8 cellular contexts compared by ENCODE assay signal in genomic region chr19:45440259-45440638, GRCh38. TPM values are rescaled to one million over a fixed set of nuclear protein-coding genes. Genes with fewer than 3 reads are reported as not detected.
DNase-seq lines count a peak whose midpoint lies in the region; ATAC-seq and TF ChIP-seq lines count a peak whose summit lies in the region.

No MANE protein-coding gene starts in this region.

- H3K4me1 ChIP-seq in A673 (ENCODE audit: insufficient read depth, low read length, poor library complexity, severe bottlenecking): peaks cover 18% of the 10 kb centered on the region
- peaks cover 19% of the 10 kb centered on the region for H3K4me1 ChIP-seq in muscle layer of colon (ENCODE audit: insufficient read depth, low read length)

- H3K9me3 Mint-ChIP-seq in IgD-negative memory B cell: no peaks in the 10 kb centered on the region

- no peaks in the 10 kb centered on the region for H3K27me3 ChIP-seq in A673 (replicated peaks; ENCODE audit: insufficient read depth, low read depth, low read length, poor library complexity)
- no peaks in the 10 kb centered on the region for H3K27me3 ChIP-seq in muscle layer of colon (ENCODE audit: control insufficient read depth in 1 of 2, insufficient read depth in 2 of 2, low read length in 2 of 2)

- peak overlapping the region; percentile 93 for H3K27ac ChIP-seq in A673 (ENCODE audit: low read depth, low read length, poor library complexity, severe bottlenecking)
- peak overlapping the region; percentile 73 for H3K27ac ChIP-seq in muscle layer of colon (ENCODE audit: low read depth, low read length)

- DNase-seq in A673 (ENCODE audit: low spot score) (no peak), choroid plexus epithelial cell (ENCODE audit: low read depth) (no peak), iPS-NIHi11 (ENCODE audit: low spot score) (no peak)
- no peak for DNase-seq in central memory CD4-positive, alpha-beta T cell

- peak overlapping the region; percentile 70 to 89 (median 80) for H3K4me3 Mint-ChIP-seq in IgD-negative memory B cell

- peaks cover 19 to 27% (median 23%) of the 10 kb centered on the region in 3 donors for H3K4me1 Mint-ChIP-seq in IgD-negative memory B cell

- no peaks in the 10 kb centered on the region for H3K36me3 ChIP-seq in A673 (ENCODE audit: insufficient read depth, low read length, poor library complexity, severe bottlenecking)
- H3K36me3 ChIP-seq in muscle layer of colon (ENCODE audit: insufficient read depth, low read length): no peaks in the 10 kb centered on the region

- peak overlapping the region; percentile 82 for H3K4me3 ChIP-seq in A673 (ENCODE audit: low read depth, low read length, poor library complexity, severe bottlenecking)
- peak overlapping the region; percentile 62 for H3K4me3 ChIP-seq in choroid plexus epithelial cell (ENCODE audit: low read depth, low read length)
- H3K4me3 ChIP-seq in muscle layer of colon (ENCODE audit: low read depth in 1 of 2, low read length in 2 of 2): peak overlapping the region; percentile 11 to 53

- BruUV-seq in A673 (replicated peaks; lab: Mats Ljungman, UMichigan): no TSS peak

- peak overlapping the region; percentile 72 to 94 (median 83) for H3K27ac Mint-ChIP-seq in IgD-negative memory B cell

- H3K27me3 Mint-ChIP-seq in IgD-negative memory B cell: no peaks in the 10 kb centered on the region

- H3K36me3 Mint-ChIP-seq in IgD-negative memory B cell: no peaks in the 10 kb centered on the region

- peak overlapping the region; percentile 30 for H3K9ac ChIP-seq in muscle layer of colon (ENCODE audit: low read length)

- H3K9me3 ChIP-seq in A673 (ENCODE audit: low read depth, low read length, poor library complexity, severe bottlenecking): no peaks in the 10 kb centered on the region
- no peaks in the 10 kb centered on the region for H3K9me3 ChIP-seq in muscle layer of colon (ENCODE audit: low read length)

- ATAC-seq in HG03045 (IDR thresholded peaks at IDR 0.05; ENCODE audit: unreplicated experiment): no peak
- no peak for ATAC-seq in HG02981 (IDR thresholded peaks at IDR 0.05; ENCODE audit: unreplicated experiment)

- POLR2A ChIA-PET in A673 (lab: Charles Lee; ENCODE audit: low non-redundant PET): no interaction called here

- TF ChIP-seq CTCF in A673 (conservative IDR thresholded peaks at IDR 0.05; ENCODE audit: low read depth, low read length) (no peak), choroid plexus epithelial cell (conservative IDR thresholded peaks at IDR 0.05; ENCODE audit: low read depth, low read length) (no peak)

- CTCF ChIA-PET in A673 (lab: Charles Lee): interaction anchor here (1.0 to 3.0 kb wide), 8 partner anchors 12 to 202 kb away, joined by 4 to 99 read pairs (median 8); partner anchors contain the start of gene FOSB

- intact Hi-C loops in A673 (cut with micrococcal nuclease; ENCODE audit: unreplicated experiment): no loop called here

RNA-seq across cellular contexts. Expression of gene ERCC1, which starts 16.5 kb away (rescaled TPM):
- total RNA-seq in A673 (2021): 158 and 165 TPM in 2 replicates
- polyA plus RNA-seq in IgD-negative memory B cell: 50.2 TPM

RNA-seq across cellular contexts. Expression of gene FOSB, which starts 27.5 kb away (rescaled TPM):
- total RNA-seq in A673 (2021): 1.0 and 1.9 TPM in 2 replicates
- polyA plus RNA-seq in IgD-negative memory B cell: 48.1 TPM

RNA-seq across cellular contexts. Expression of gene POLR1G, which starts 33.8 kb away (rescaled TPM):
- total RNA-seq in A673 (2021): 23.2 and 30.1 TPM in 2 replicates
- 2.2 TPM for polyA plus RNA-seq in IgD-negative memory B cell

RNA-seq across cellular contexts. Expression of gene PPP1R13L, which starts 35.4 kb away (rescaled TPM):
- total RNA-seq in A673 (2021): 5.5 and 8.1 TPM in 2 replicates
- polyA plus RNA-seq in IgD-negative memory B cell: 1.6 TPM

RNA-seq across cellular contexts. Expression of gene RTN2, which starts 56.6 kb away (rescaled TPM):
- total RNA-seq in A673 (2021): 6.6 and 9.1 TPM in 2 replicates
- 0.71 TPM for polyA plus RNA-seq in IgD-negative memory B cell

Comparison
In these comparisons a context has a peak if more than half of its experiments do, and no peak if none do; other contexts are left out.
1. H3K4me3 ChIP-seq: peak in every context shown above with its lines; median percentile 82 in A673; 62 in choroid plexus epithelial cell; 32 in muscle layer of colon.